2 cellular contexts compared by ENCODE assay signal in genomic region chr20:40997116-40997515, GRCh38.
TF ChIP-seq lines count a peak whose summit lies in the region.

No MANE protein-coding gene starts in this region.

TF ChIP-seq in H1, 55 proteins besides CTCF, POLR2A, EP300 and RAD21:
- no peak for TF ChIP-seq CREB1 (IDR thresholded peaks at IDR 0.05)
- no peak for TF ChIP-seq POU5F1 (IDR thresholded peaks at IDR 0.05; ENCODE audit: low read depth, low read length)
- peak; percentile 64 for TF ChIP-seq NANOG (IDR thresholded peaks at IDR 0.05; ENCODE audit: insufficient read depth, low read depth, low read length, poor library complexity, severe bottlenecking)
TF ChIP-seq in H1: peak in this region for 1.

TF ChIP-seq in SK-N-SH treated with all-trans-retinoic acid at 6 μM for 48 hours, 23 proteins besides CTCF, POLR2A, EP300 and RAD21:
- TF ChIP-seq CSRNP3 (CRISPR knock-in tag; IDR thresholded peaks at IDR 0.05) = no peak
TF ChIP-seq in SK-N-SH treated with all-trans-retinoic acid at 6 μM for 48 hours: peak in this region for 0.
